Comparison of ENCODE assay signal across 10 cellular contexts in genomic region chr17:75241996-75242460, GRCh38. TPM values are rescaled to one million over a fixed set of nuclear protein-coding genes. Genes with fewer than 3 reads are reported as not detected.
DNase-seq lines count a peak whose midpoint lies in the region; TF ChIP-seq lines count a peak whose summit lies in the region.
"Had no signal": no experiment of that assay in that cellular context is flagged by ENCODE, and none has a peak within 500 bp of the region (broad histone marks: within the 10 kb centered on the region; RNA-seq: fewer than 3 reads in every experiment).

No MANE protein-coding gene starts in this region.

- no peaks in the 10 kb centered on the region for H3K9me3 Mint-ChIP-seq in activated CD4-positive, alpha-beta T cell treated with anti-CD3 and anti-CD28 coated beads, Interleukin-2, amount 10 ng/mL, durations not matched to agents 7 days and 5 days
- no peaks in the 10 kb centered on the region for H3K9me3 Mint-ChIP-seq in type B pancreatic cell

- peaks cover 62% of the 10 kb centered on the region for H3K4me1 ChIP-seq in Karpas-422 (ENCODE audit: low read length)

- peaks cover 2% of the 10 kb centered on the region; the same call in 1 of the 2 replicates for H4K20me1 ChIP-seq in Karpas-422 (ENCODE audit: insufficient read depth, low read depth, low read length)

- TF ChIP-seq CTCF in type B pancreatic cell (conservative IDR thresholded peaks at IDR 0.05): no peak

- no peak overlapping the region for H3K27ac ChIP-seq in Karpas-422 (ENCODE audit: low read length)

- CTCF ChIA-PET in activated CD4-positive, alpha-beta T cell treated with anti-CD3 and anti-CD28 coated beads, Interleukin-2, amount 10 ng/mL, durations not matched to agents 7 days and 5 days (lab: Charles Lee): interaction anchor here (0.6 to 5.3 kb wide), 9 partner anchors 8 to 158 kb away, joined by 3 to 24 read pairs (median 3); partner anchors contain the start of genes GGA3, MIF4GD and MRPS7

- peak; percentile 41 for DNase-seq in stimulated activated CD4-positive, alpha-beta T cell treated with anti-CD3 and anti-CD28 coated beads, Interleukin-1b, Interleukin-23, amount 100 ng/mL, for 48 hours
- no peak for DNase-seq in stimulated activated CD4-positive, alpha-beta T cell treated with anti-CD3 and anti-CD28 coated beads, Interleukin-4, amount 100 ng/mL, for 4 hours
- DNase-seq in activated CD4-positive, alpha-beta T cell treated with anti-CD3 and anti-CD28 coated beads, Interleukin-2, amount 10 ng/mL, durations not matched to agents 7 days and 5 days: no peak
- DNase-seq in fibroblast of gingiva (ENCODE audit: low read depth): peak; percentile 44
- no peak for DNase-seq in type B pancreatic cell (ENCODE audit: extremely low spot score, unreplicated experiment)
- no peak for DNase-seq in Karpas-422
- no peak for DNase-seq in DMS153 treated with DMSO at 0.1 percent for 48 hours (lab: John Stamatoyannopoulos, UW; ENCODE audit: unreplicated experiment)
- no peak for DNase-seq in CD1c-positive myeloid dendritic cell (ENCODE audit: extremely low spot score)
- DNase-seq: nucleus accumbens, SK-N-SH had no signal

- peaks cover 49% of the 10 kb centered on the region for H3K36me3 ChIP-seq in Karpas-422 (ENCODE audit: insufficient read depth, low read length)

- H3K4me2 ChIP-seq in Karpas-422 (ENCODE audit: low read depth, low read length, poor library complexity, severe bottlenecking): no peak overlapping the region
- H3K4me2 ChIP-seq: SK-N-SH had no signal

- H3K4me3 ChIP-seq in Karpas-422 (ENCODE audit: low read length): no peak overlapping the region

- no peaks in the 10 kb centered on the region for H3K9me2 ChIP-seq in Karpas-422 (replicated peaks; ENCODE audit: insufficient read depth, low read length)
- H3K9me2 ChIP-seq: SK-N-SH had no signal

- peak overlapping the region; percentile 71 for H3K27ac Mint-ChIP-seq in activated CD4-positive, alpha-beta T cell treated with anti-CD3 and anti-CD28 coated beads, Interleukin-2, amount 10 ng/mL, durations not matched to agents 7 days and 5 days
- H3K27ac Mint-ChIP-seq in type B pancreatic cell: peak overlapping the region; percentile 47

- peaks cover 48% of the 10 kb centered on the region for H3K4me1 Mint-ChIP-seq in activated CD4-positive, alpha-beta T cell treated with anti-CD3 and anti-CD28 coated beads, Interleukin-2, amount 10 ng/mL, durations not matched to agents 7 days and 5 days
- peaks cover 5% of the 10 kb centered on the region for H3K4me1 Mint-ChIP-seq in type B pancreatic cell (ENCODE audit: unreplicated experiment)

- peaks cover 21% of the 10 kb centered on the region for H3K79me2 ChIP-seq in Karpas-422 (ENCODE audit: low read length)

- no peaks in the 10 kb centered on the region for H3K27me3 Mint-ChIP-seq in activated CD4-positive, alpha-beta T cell treated with anti-CD3 and anti-CD28 coated beads, Interleukin-2, amount 10 ng/mL, durations not matched to agents 7 days and 5 days
- H3K27me3 Mint-ChIP-seq in type B pancreatic cell: no peaks in the 10 kb centered on the region

- no peak overlapping the region for H2AFZ ChIP-seq in Karpas-422 (ENCODE audit: low read length)

- H3K36me3 Mint-ChIP-seq in activated CD4-positive, alpha-beta T cell treated with anti-CD3 and anti-CD28 coated beads, Interleukin-2, amount 10 ng/mL, durations not matched to agents 7 days and 5 days (ENCODE audit: low read depth): peaks cover 61% of the 10 kb centered on the region
- H3K36me3 Mint-ChIP-seq in type B pancreatic cell: peaks cover 9% of the 10 kb centered on the region

- H3K27me3 ChIP-seq in Karpas-422 (ENCODE audit: low read length): no peaks in the 10 kb centered on the region

- POLR2A ChIA-PET in activated CD4-positive, alpha-beta T cell treated with anti-CD3 and anti-CD28 coated beads, Interleukin-2, amount 10 ng/mL, durations not matched to agents 7 days and 5 days (lab: Charles Lee): no interaction called here

- H3K4me3 Mint-ChIP-seq in activated CD4-positive, alpha-beta T cell treated with anti-CD3 and anti-CD28 coated beads, Interleukin-2, amount 10 ng/mL, durations not matched to agents 7 days and 5 days: no peak overlapping the region
- no peak overlapping the region for H3K4me3 Mint-ChIP-seq in type B pancreatic cell

- H3K9me3 ChIP-seq in Karpas-422 (ENCODE audit: low read length): no peaks in the 10 kb centered on the region
- H3K9me3 ChIP-seq: SK-N-SH had no signal

- no peak overlapping the region for H3K9ac ChIP-seq in Karpas-422 (ENCODE audit: low read length)
- H3K9ac ChIP-seq: SK-N-SH had no signal

RNA-seq across cellular contexts. Expression of gene GGA3, which starts 19.4 kb away (rescaled TPM):
- 10 to 100 TPM; 80.2 to 86.1 TPM for total RNA-seq in activated CD4-positive, alpha-beta T cell treated with anti-CD3 and anti-CD28 coated beads, Interleukin-2, amount 10 ng/mL, durations not matched to agents 7 days and 5 days
- 49.7 and 64.4 TPM in 2 replicates for total RNA-seq in type B pancreatic cell (ENCODE audit: low replicate concordance)
- 23.4 and 45.1 TPM in 2 replicates for total RNA-seq in Karpas-422 (2014; rRNA removed; shearing (Covaris generic); ENCODE audit: low replicate concordance)

RNA-seq across cellular contexts. Expression of gene MRPS7, which starts 19.7 kb away (rescaled TPM):
- 10 to 100 TPM; 35.4 to 38.2 TPM for total RNA-seq in activated CD4-positive, alpha-beta T cell treated with anti-CD3 and anti-CD28 coated beads, Interleukin-2, amount 10 ng/mL, durations not matched to agents 7 days and 5 days
- 67.0 and 70.9 TPM in 2 replicates for total RNA-seq in type B pancreatic cell (ENCODE audit: low replicate concordance)
- 48.8 and 58.7 TPM in 2 replicates for total RNA-seq in Karpas-422 (2014; rRNA removed; shearing (Covaris generic); ENCODE audit: low replicate concordance)

RNA-seq across cellular contexts. Expression of gene MIF4GD, which starts 29.0 kb away (rescaled TPM):
- total RNA-seq in activated CD4-positive, alpha-beta T cell treated with anti-CD3 and anti-CD28 coated beads, Interleukin-2, amount 10 ng/mL, durations not matched to agents 7 days and 5 days: 10 to 100 TPM; 44.4 to 44.6 TPM
- total RNA-seq in type B pancreatic cell (ENCODE audit: low replicate concordance): 11.9 and 16.6 TPM in 2 replicates
- total RNA-seq in Karpas-422 (2014; rRNA removed; shearing (Covaris generic); ENCODE audit: low replicate concordance): 44.4 and 63.3 TPM in 2 replicates

RNA-seq across cellular contexts. Expression of gene NUP85, which starts 36.5 kb away (rescaled TPM):
- total RNA-seq in activated CD4-positive, alpha-beta T cell treated with anti-CD3 and anti-CD28 coated beads, Interleukin-2, amount 10 ng/mL, durations not matched to agents 7 days and 5 days: 100 to 1,000 TPM; 140 to 172 TPM
- total RNA-seq in type B pancreatic cell (ENCODE audit: low replicate concordance): 63.3 and 84.1 TPM in 2 replicates
- 40.6 and 47.8 TPM in 2 replicates for total RNA-seq in Karpas-422 (2014; rRNA removed; shearing (Covaris generic); ENCODE audit: low replicate concordance)

RNA-seq across cellular contexts. Expression of gene SLC25A19, which starts 47.2 kb away (rescaled TPM):
- 10 to 100 TPM; 27.6 to 30.5 TPM for total RNA-seq in activated CD4-positive, alpha-beta T cell treated with anti-CD3 and anti-CD28 coated beads, Interleukin-2, amount 10 ng/mL, durations not matched to agents 7 days and 5 days
- 17.0 and 17.8 TPM in 2 replicates for total RNA-seq in type B pancreatic cell (ENCODE audit: low replicate concordance)
- 36.5 and 43.1 TPM in 2 replicates for total RNA-seq in Karpas-422 (2014; rRNA removed; shearing (Covaris generic); ENCODE audit: low replicate concordance)

Comparison
In these comparisons a context has a peak if more than half of its experiments do, and no peak if none do; other contexts are left out.
1. DNase-seq: peak in stimulated activated CD4-positive, alpha-beta T cell treated with anti-CD3 and anti-CD28 coated beads, Interleukin-1b, Interleukin-23, amount 100 ng/mL, for 48 hours (single experiment) and fibroblast of gingiva (single experiment); none in stimulated activated CD4-positive, alpha-beta T cell treated with anti-CD3 and anti-CD28 coated beads, Interleukin-4, amount 100 ng/mL, for 4 hours (0 of 2), activated CD4-positive, alpha-beta T cell treated with anti-CD3 and anti-CD28 coated beads, Interleukin-2, amount 10 ng/mL, durations not matched to agents 7 days and 5 days (single experiment), type B pancreatic cell (single experiment), Karpas-422 (single experiment), DMS153 treated with DMSO at 0.1 percent for 48 hours (single experiment) and CD1c-positive myeloid dendritic cell (single experiment).